ENCODE assay signal across 8 cellular contexts in genomic region chr5:180291943-180292831, GRCh38. TPM values are rescaled to one million over a fixed set of nuclear protein-coding genes. Genes with fewer than 3 reads are reported as not detected.
DNase-seq lines count a peak whose midpoint lies in the region; ATAC-seq, FAIRE-seq and TF ChIP-seq lines count a peak whose summit lies in the region.

MAPK9 (minus strand) TSS chr5:180292083; CDS start chr5:180280561, 11,522 bp downstream.

- H2AFZ ChIP-seq in KMS-11 (ENCODE audit: low read depth), result peak within 1 kb of the TSS; percentile 64; the same call in 1 of the 2 replicates

- TF ChIP-seq CTCF in KMS-11 (conservative IDR thresholded peaks at IDR 0.05; ENCODE audit: low read depth, low read length), result no peak
- TF ChIP-seq CTCF in neutrophil (IDR thresholded peaks at IDR 0.05), result peak; percentile 40
- TF ChIP-seq CTCF in subcutaneous adipose tissue (IDR thresholded peaks at IDR 0.05; ENCODE audit: low read depth), result no peak

- DNase-seq in ELF-1 (ENCODE audit: low read depth, low spot score) (peak; percentile 70), SK-MEL-5 (ENCODE audit: low read depth, low spot score) (peak; percentile 72), frontal cortex (ENCODE audit: low spot score in 2 of 2) (peak; percentile 90 to 95)
- DNase-seq in activated naive CD4-positive, alpha-beta T cell (lab: John Stamatoyannopoulos, UW), result peak; percentile 54 to 81 (median 62)

- no peaks in the 10 kb centered on the region; the same call in 1 of the 2 replicates for H3K79me2 ChIP-seq in KMS-11 (ENCODE audit: insufficient read depth, low read depth)

- H3K4me2 ChIP-seq in KMS-11, result peak within 1 kb of the TSS; percentile 76; the same call in 1 of the 2 replicates

- no peaks in the 10 kb centered on the region for H3K4me1 ChIP-seq in KMS-11 (ENCODE audit: low read depth, poor library complexity, severe bottlenecking)
- H3K4me1 ChIP-seq in neutrophil (ENCODE audit: control insufficient read depth in 1 of 2, insufficient read depth in 1 of 2, low read depth in 1 of 2, low read length in 1 of 2), result peaks cover 42 to 47% of the 10 kb centered on the region in 2 experiments

- H3K36me3 ChIP-seq in KMS-11 (ENCODE audit: insufficient read depth) (no peaks in the 10 kb centered on the region), neutrophil (no peaks in the 10 kb centered on the region)

- FAIRE-seq in frontal cortex (lab: Jason Lieb, UNC), result no peak

- H3K27ac ChIP-seq in KMS-11, result peak within 1 kb of the TSS; percentile 38; the same call in 1 of the 2 replicates
- peak within 1 kb of the TSS; percentile 88 for H3K27ac ChIP-seq in neutrophil

- H3K4me3 ChIP-seq in KMS-11 (IDR thresholded peaks at IDR 0.05; ENCODE audit: insufficient read depth, low read depth, low read length) (no peak within 1 kb of the TSS), neutrophil (ENCODE audit: low read depth in 1 of 2, low read length in 1 of 2) (peak within 1 kb of the TSS; percentile 80 to 95)

- ATAC-seq in GM21723 (IDR thresholded peaks at IDR 0.05; ENCODE audit: unreplicated experiment), result peak; percentile 87

- no peaks in the 10 kb centered on the region for H3K9me3 ChIP-seq in neutrophil

- H3K9ac ChIP-seq in KMS-11, result peak within 1 kb of the TSS; percentile 58; the same call in 1 of the 2 replicates

- in situ Hi-C loops in SK-MEL-5 (cut with HindIII; ENCODE audit: low pct_unique_long_range_greater_than_20kb, low sequenced_read_pairs), result no loop called here

- no peaks in the 10 kb centered on the region for H4K20me1 ChIP-seq in KMS-11 (ENCODE audit: insufficient read depth)

- H3K27me3 ChIP-seq in KMS-11 (ENCODE audit: insufficient read depth, low read depth) (no peaks in the 10 kb centered on the region), neutrophil (peaks cover 8% of the 10 kb centered on the region)

RNA-seq across cellular contexts. Expression of gene MAPK9, which starts in this region (rescaled TPM):
- 12.8 and 16.0 TPM in 2 replicates for total RNA-seq in SK-MEL-5 (2014; rRNA removed; shearing (Covaris generic))
- polyA plus RNA-seq in SK-MEL-5 (2015; cell fraction: cytosol; rRNA removed), result 19.2 and 22.3 TPM in 2 replicates
- polyA plus RNA-seq in SK-MEL-5 (2015; cell fraction: nucleus; rRNA removed), result 17.1 and 19.9 TPM in 2 replicates
- total RNA-seq in frontal cortex (95.8 TPM), subcutaneous adipose tissue (10 to 100 TPM; 23.7 to 34.7 (median 25.7) TPM)
